28 cellular contexts compared by ENCODE assay signal in the genomic region with DNA sequence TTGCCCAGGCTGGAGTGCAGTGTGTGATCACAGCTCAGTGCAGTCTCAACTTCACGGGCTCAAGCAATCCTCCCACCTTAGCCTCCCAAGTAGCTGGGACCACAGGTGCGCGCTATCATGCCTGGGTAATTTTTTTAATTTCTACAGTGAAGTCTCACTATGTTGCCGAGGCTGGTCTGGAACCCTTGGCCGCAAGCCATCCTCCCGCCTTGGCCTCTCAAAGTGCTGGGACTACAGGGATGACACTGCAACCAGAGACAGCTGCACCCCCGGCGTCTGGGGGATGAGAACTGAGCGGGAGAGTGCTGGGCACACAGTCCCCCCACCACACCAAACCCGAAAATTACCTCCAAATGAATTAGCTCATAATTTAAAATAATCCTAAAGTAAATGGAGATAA.
"Had no signal": no experiment of that assay in that cellular context is flagged by ENCODE, and none has a peak within 500 bp of the region (broad histone marks: within the 10 kb centered on the region; RNA-seq: fewer than 3 reads in every experiment).

No MANE protein-coding gene starts in this region.

- ATAC-seq: mucosa of descending colon; naive thymus-derived CD4-positive, alpha-beta T cell; sciatic nerve; stimulated activated effector memory CD8-positive, alpha-beta T cell treated with anti-CD3 and anti-CD28 coated beads, Interleukin-12 subunit alpha, Interleukin-12 subunit beta, amount 100 ng/mL, for 72 hours had no signal

- H3K27ac Mint-ChIP-seq: immature natural killer cell; mesothelial cell of epicardium; stimulated activated effector memory CD8-positive, alpha-beta T cell treated with anti-CD3 and anti-CD28 coated beads, Interleukin-12 subunit alpha, Interleukin-12 subunit beta, amount 100 ng/mL, for 72 hours had no signal

- H3K9me3 Mint-ChIP-seq: immature natural killer cell; mesothelial cell of epicardium; naive thymus-derived CD4-positive, alpha-beta T cell; neural crest cell; stimulated activated effector memory CD8-positive, alpha-beta T cell treated with anti-CD3 and anti-CD28 coated beads, Interleukin-12 subunit alpha, Interleukin-12 subunit beta, amount 100 ng/mL, for 72 hours had no signal

- H3K4me3 ChIP-seq: coronary artery, esophagus squamous epithelium, mucosa of descending colon, prostate gland, smooth muscle cell, stomach, thyroid gland had no signal

- H3K9ac ChIP-seq: parathyroid adenoma had no signal

- H3K36me3 ChIP-seq: prostate gland, thyroid gland had no signal

- H3K27me3 ChIP-seq: esophagus squamous epithelium, neutrophil, stomach, thyroid gland had no signal

- H3K9me3 ChIP-seq: esophagus squamous epithelium, mucosa of descending colon, neutrophil, prostate gland, stomach, thyroid gland had no signal

- H3K4me3 Mint-ChIP-seq: immature natural killer cell; mesothelial cell of epicardium; neural crest cell; stimulated activated effector memory CD8-positive, alpha-beta T cell treated with anti-CD3 and anti-CD28 coated beads, Interleukin-12 subunit alpha, Interleukin-12 subunit beta, amount 100 ng/mL, for 72 hours had no signal

- H3K4me1 ChIP-seq: esophagus squamous epithelium, parathyroid adenoma, prostate gland, stomach, thyroid gland had no signal

- H3K27ac ChIP-seq: coronary artery, esophagus squamous epithelium, neutrophil, parathyroid adenoma, prostate gland, stomach, thyroid gland had no signal

- DNase-seq: dermis blood vessel endothelial cell; effector memory CD4-positive, alpha-beta T cell; erythroblast; esophagus squamous epithelium; foreskin melanocyte; glutamatergic neuron; hypothalamus; immature natural killer cell; islet precursor cell; kidney glomerular epithelial cell; mesenchymal stem cell; naive thymus-derived CD4-positive, alpha-beta T cell; stimulated activated CD4-positive, alpha-beta T cell treated with anti-CD3 and anti-CD28 coated beads, Interleukin-2, amount 100 ng/mL, for 24 hours; stimulated activated CD4-positive, alpha-beta T cell treated with anti-CD3 and anti-CD28 coated beads, Interleukin-4, amount 100 ng/mL, for 24 hours; stimulated activated naive CD4-positive, alpha-beta T cell treated with Interleukin-2 at 50 U/mL for 16 hours; stomach; thyroid gland; trophoblast cell had no signal

- H3K27me3 Mint-ChIP-seq: naive thymus-derived CD4-positive, alpha-beta T cell had no signal

- H3K36me3 Mint-ChIP-seq: stimulated activated effector memory CD8-positive, alpha-beta T cell treated with anti-CD3 and anti-CD28 coated beads, Interleukin-12 subunit alpha, Interleukin-12 subunit beta, amount 100 ng/mL, for 72 hours had no signal
